ENCODE assay signal across 18 cellular contexts in the genomic region with DNA sequence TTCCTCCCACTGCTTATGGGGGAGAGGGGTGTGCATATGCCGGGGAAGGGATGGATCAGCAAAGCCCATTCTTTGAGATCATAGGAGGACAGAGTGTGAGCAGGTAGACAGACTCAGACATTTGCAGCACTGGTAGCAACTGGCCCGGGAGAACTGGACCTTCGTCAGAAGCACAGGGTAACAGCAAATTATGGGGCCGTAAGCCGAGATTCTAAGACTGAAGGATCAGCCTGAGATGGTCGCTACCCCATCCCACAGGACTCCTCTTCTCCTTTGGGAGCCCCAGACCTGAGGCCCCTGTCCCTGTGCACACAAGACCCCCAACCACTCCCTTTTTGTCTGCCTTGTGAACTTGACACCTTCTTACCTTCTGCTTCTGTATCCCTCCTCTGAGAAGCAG.
"Had no signal": no experiment of that assay in that cellular context is flagged by ENCODE, and none has a peak within 500 bp of the region (broad histone marks: within the 10 kb centered on the region; RNA-seq: fewer than 3 reads in every experiment).

No MANE protein-coding gene starts in this region.

- H3K27ac ChIP-seq: breast epithelium, heart left ventricle, SJSA1, spleen, thoracic aorta had no signal

- H3K27me3 ChIP-seq: SJSA1 had no signal

- DNase-seq: activated CD4-positive, alpha-beta T cell treated with anti-CD3 and anti-CD28 coated beads, Interleukin-2, amount 10 ng/mL, durations not matched to agents 7 days and 5 days; activated gamma-delta T cell treated with Interleukin-2 at 50 U/mL for 16 hours; activated naive CD8-positive, alpha-beta T cell treated with anti-CD3 and anti-CD28 coated beads, Interleukin-2, amount 10 ng/mL, durations not matched to agents 7 days and 5 days; activated T-cell treated with anti-CD3 and anti-CD28 coated beads, Interleukin-2, amount 50 U/mL, for 72 hours; amniotic stem cell; cortex of kidney; heart left ventricle; naive thymus-derived CD4-positive, alpha-beta T cell; spleen; stimulated activated CD4-positive, alpha-beta T cell treated with anti-CD3 and anti-CD28 coated beads, Interleukin-4, amount 100 ng/mL, for 1 hour; stimulated activated naive CD4-positive, alpha-beta T cell treated with Interleukin-2 at 50 U/mL for 16 hours had no signal

- H3K9me3 Mint-ChIP-seq: activated CD4-positive, alpha-beta T cell treated with anti-CD3 and anti-CD28 coated beads, Interleukin-2, amount 10 ng/mL, durations not matched to agents 7 days and 5 days; activated naive CD8-positive, alpha-beta T cell treated with anti-CD3 and anti-CD28 coated beads, Interleukin-2, amount 10 ng/mL, durations not matched to agents 7 days and 5 days; activated T-cell treated with anti-CD3 and anti-CD28 coated beads, Interleukin-2, amount 50 U/mL, for 72 hours; naive thymus-derived CD4-positive, alpha-beta T cell; type B pancreatic cell had no signal

- H3K4me3 Mint-ChIP-seq: activated CD4-positive, alpha-beta T cell treated with anti-CD3 and anti-CD28 coated beads, Interleukin-2, amount 10 ng/mL, durations not matched to agents 7 days and 5 days; activated naive CD8-positive, alpha-beta T cell treated with anti-CD3 and anti-CD28 coated beads, Interleukin-2, amount 10 ng/mL, durations not matched to agents 7 days and 5 days; activated T-cell treated with anti-CD3 and anti-CD28 coated beads, Interleukin-2, amount 50 U/mL, for 72 hours; type B pancreatic cell had no signal

- H3K4me1 ChIP-seq: breast epithelium had no signal

- H3K9me3 ChIP-seq: breast epithelium, heart left ventricle, SJSA1, spleen, thoracic aorta had no signal

- ATAC-seq: activated CD4-positive, CD25-positive, alpha-beta regulatory T cell treated with anti-CD3 and anti-CD28 coated beads, Interleukin-2, amount 50 U/mL, for 24 hours; activated T-cell treated with anti-CD3 and anti-CD28 coated beads, Interleukin-2, amount 50 U/mL, for 72 hours; heart left ventricle; naive thymus-derived CD4-positive, alpha-beta T cell had no signal

- H3K36me3 Mint-ChIP-seq: type B pancreatic cell had no signal

- H3K27me3 Mint-ChIP-seq: progenitor cell of endocrine pancreas had no signal

- H3K36me3 ChIP-seq: breast epithelium, heart left ventricle, SJSA1, spleen, thoracic aorta had no signal

- H3K4me3 ChIP-seq: breast epithelium, heart left ventricle, lung, SJSA1, spleen, thoracic aorta had no signal

- H3K27ac Mint-ChIP-seq: activated CD4-positive, alpha-beta T cell treated with anti-CD3 and anti-CD28 coated beads, Interleukin-2, amount 10 ng/mL, durations not matched to agents 7 days and 5 days; activated naive CD8-positive, alpha-beta T cell treated with anti-CD3 and anti-CD28 coated beads, Interleukin-2, amount 10 ng/mL, durations not matched to agents 7 days and 5 days; activated T-cell treated with anti-CD3 and anti-CD28 coated beads, Interleukin-2, amount 50 U/mL, for 72 hours; progenitor cell of endocrine pancreas; type B pancreatic cell had no signal
